17 cellular contexts compared by ENCODE assay signal in genomic region chr4:105613326-105613725, GRCh38.
DNase-seq lines count a peak whose midpoint lies in the region.
"Had no signal": no experiment of that assay in that cellular context is flagged by ENCODE, and none has a peak within 500 bp of the region (broad histone marks: within the 10 kb centered on the region; RNA-seq: fewer than 3 reads in every experiment).

No MANE protein-coding gene starts in this region.

- WGBS in trophoblast cell (ENCODE audit: extremely low coverage, insufficient coverage, insufficient read length): no CpG with 5 or more reads among the region's 4 CpGs

- no peak overlapping the region for H4K91ac ChIP-seq in trophoblast cell (ENCODE audit: low read depth, low read length)

- H3K9ac ChIP-seq in SK-N-MC (ENCODE audit: insufficient read length): no peak overlapping the region
- no peak overlapping the region for H3K9ac ChIP-seq in trophoblast cell (ENCODE audit: low read length)

- H3K4me1 ChIP-seq in trophoblast cell (ENCODE audit: control insufficient read depth in 1 of 2, insufficient read depth in 2 of 2, low read length in 2 of 2): no peaks in the 10 kb centered on the region
- H3K4me1 ChIP-seq: ascending aorta, esophagus muscularis mucosa had no signal

- H3K9me3 ChIP-seq in SK-N-MC (ENCODE audit: low read depth, low read length) (peaks cover 2% of the 10 kb centered on the region; the same call in 1 of the 2 replicates), trophoblast cell (ENCODE audit: insufficient read depth, low read depth, low read length) (no peaks in the 10 kb centered on the region)
- H3K9me3 ChIP-seq: ascending aorta, esophagus muscularis mucosa had no signal

- in situ Hi-C loops in ACHN (cut with HindIII; ENCODE audit: low pct_ligation_motif_present, low pct_unique_long_range_greater_than_20kb, low sequenced_read_pairs): no loop called here

- H2AFZ ChIP-seq in trophoblast cell (ENCODE audit: insufficient read depth, low read length, poor library complexity): no peak overlapping the region
- H2AFZ ChIP-seq: hepatocyte had no signal

- H3K79me2 ChIP-seq in trophoblast cell (ENCODE audit: control insufficient read depth, insufficient read depth, low read length, poor library complexity): no peaks in the 10 kb centered on the region
- H3K79me2 ChIP-seq: hepatocyte had no signal

- no peak overlapping the region for H3K14ac ChIP-seq in trophoblast cell (ENCODE audit: low read length)

- DNase-seq in M059J (ENCODE audit: low read depth) (peak; percentile 76), NCI-H2029 (lab: John Stamatoyannopoulos, UW) (peak; percentile 90), SK-N-MC (ENCODE audit: low read depth, low spot score) (no peak), trophoblast cell (peak; percentile 7 to 49), NOMO-1 (lab: John Stamatoyannopoulos, UW; ENCODE audit: unreplicated experiment in 2 of 2) (no peak), AML-193 (lab: John Stamatoyannopoulos, UW) (no peak), ACHN (no peak)
- DNase-seq: activated effector memory CD4-positive, alpha-beta T cell treated with Interleukin-2 at 50 U/mL for 16 hours; cortex of kidney; KG1; stimulated activated CD4-positive, alpha-beta T cell treated with anti-CD3 and anti-CD28 coated beads, Interleukin-12 subunit alpha, Interleukin-12 subunit beta, amount 100 ng/mL, for 4 hours; stimulated activated naive CD8-positive, alpha-beta T cell treated with anti-CD3 and anti-CD28 coated beads, Interleukin-15, amount 100 ng/mL, for 72 hours; T-cell had no signal

- H3K79me1 ChIP-seq in trophoblast cell (ENCODE audit: low read length): no peaks in the 10 kb centered on the region

- no peak overlapping the region for H2BK120ac ChIP-seq in trophoblast cell (ENCODE audit: insufficient read depth, low read length, poor library complexity)

- H3K27me3 ChIP-seq in trophoblast cell (ENCODE audit: insufficient read depth, low read length): no peaks in the 10 kb centered on the region
- H3K27me3 ChIP-seq: ascending aorta, esophagus muscularis mucosa, hepatocyte had no signal

- H3K36me3 ChIP-seq in SK-N-MC (ENCODE audit: insufficient read depth, low read length) (no peaks in the 10 kb centered on the region), trophoblast cell (ENCODE audit: control insufficient read depth in 1 of 2, insufficient read depth in 2 of 2, low read length in 2 of 2) (no peaks in the 10 kb centered on the region)
- H3K36me3 ChIP-seq: ascending aorta, esophagus muscularis mucosa had no signal

- no peak overlapping the region for H3K4ac ChIP-seq in trophoblast cell (ENCODE audit: low read depth, low read length)

- H3K23ac ChIP-seq in trophoblast cell (ENCODE audit: low read length): no peak overlapping the region

- H4K12ac ChIP-seq in trophoblast cell (ENCODE audit: low read depth, low read length): no peak overlapping the region

- H3K18ac ChIP-seq in trophoblast cell (ENCODE audit: low read length): no peak overlapping the region

- H3K4me2 ChIP-seq in trophoblast cell (ENCODE audit: low read length): no peak overlapping the region
- H3K4me2 ChIP-seq: hepatocyte had no signal

- no peak overlapping the region for H4K8ac ChIP-seq in trophoblast cell (ENCODE audit: low read depth, low read length)

- H2AK5ac ChIP-seq in trophoblast cell (ENCODE audit: low read length): no peak overlapping the region

- H3K4me3 ChIP-seq in SK-N-MC (peak overlapping the region; percentile 15), trophoblast cell (ENCODE audit: low read depth, low read length) (no peak overlapping the region)
- H3K4me3 ChIP-seq: ascending aorta, esophagus muscularis mucosa, hepatocyte had no signal

- H2BK12ac ChIP-seq in trophoblast cell (ENCODE audit: low read length): no peak overlapping the region

- no peak overlapping the region for H2BK5ac ChIP-seq in trophoblast cell (ENCODE audit: low read depth, low read length, poor library complexity)

- H3K27ac ChIP-seq in SK-N-MC (peak overlapping the region; percentile 64), trophoblast cell (ENCODE audit: low read depth, low read length) (no peak overlapping the region)
- H3K27ac ChIP-seq: ascending aorta, C4-2B, esophagus muscularis mucosa, hepatocyte had no signal

Comparison
In these comparisons a context has a peak if more than half of its experiments do, and no peak if none do; other contexts are left out.
1. DNase-seq: peak in M059J (single experiment), NCI-H2029 (single experiment) and trophoblast cell (2 of 2); none in SK-N-MC (single experiment), NOMO-1 (0 of 2), AML-193 (0 of 2) and ACHN (single experiment).